Comparison of ENCODE assay signal across 9 cellular contexts in genomic region chr5:18281947-18282557, GRCh38.
A peak's percentile ranks its signal among the peaks of the same experiment; 100 is the strongest.
DNase-seq lines count a peak whose midpoint lies in the region; ATAC-seq and TF ChIP-seq lines count a peak whose summit lies in the region.
"Had no signal": no experiment of that assay in that cellular context is flagged by ENCODE, and none has a peak within 500 bp of the region (broad histone marks: within the 10 kb centered on the region; RNA-seq: fewer than 3 reads in every experiment).

No MANE protein-coding gene starts in this region.

- peaks cover 9% of the 10 kb centered on the region for H3K27me3 Mint-ChIP-seq in stimulated activated memory B cell treated with anti-CD40 and anti-IgM and Interleukin-4, amounts not matched to agents 10 μg/mL and 1 μg/mL and 100 μg/mL, for 72 hours

- peak; percentile 25 for TF ChIP-seq CTCF in GM12864 (IDR thresholded peaks at IDR 0.05; ENCODE audit: low read depth, low read length, missing control alignments)

- H3K27ac Mint-ChIP-seq in stimulated activated memory B cell treated with anti-CD40 and anti-IgM and Interleukin-4, amounts not matched to agents 10 μg/mL and 1 μg/mL and 100 μg/mL, for 72 hours: no peak overlapping the region
- H3K27ac Mint-ChIP-seq: T-helper 1 cell treated with Interleukin-12 subunit alpha and Interleukin-12 subunit beta and Interleukin-4 antibody, amounts not matched to agents 30 μg/mL and 1 μg/mL, for 36 hours had no signal

- no peaks in the 10 kb centered on the region for H3K9me3 ChIP-seq in adipocyte (ENCODE audit: control insufficient read depth, low read length)

- H3K9ac ChIP-seq in adipocyte (ENCODE audit: low read length): no peak overlapping the region

- no peaks in the 10 kb centered on the region for H3K36me3 Mint-ChIP-seq in stimulated activated memory B cell treated with anti-CD40 and anti-IgM and Interleukin-4, amounts not matched to agents 10 μg/mL and 1 μg/mL and 100 μg/mL, for 72 hours

- ATAC-seq in left lobe of liver (peak; percentile 83), HG02884 (IDR thresholded peaks at IDR 0.05; ENCODE audit: unreplicated experiment) (no peak), GM21737 (IDR thresholded peaks at IDR 0.05; ENCODE audit: unreplicated experiment) (no peak)
- ATAC-seq in stimulated activated memory B cell treated with anti-CD40 and anti-IgM and Interleukin-4, amounts not matched to agents 10 μg/mL and 1 μg/mL and 100 μg/mL, for 72 hours: no peak

- H3K4me1 Mint-ChIP-seq in stimulated activated memory B cell treated with anti-CD40 and anti-IgM and Interleukin-4, amounts not matched to agents 10 μg/mL and 1 μg/mL and 100 μg/mL, for 72 hours: no peaks in the 10 kb centered on the region

- H3K36me3 ChIP-seq in adipocyte (ENCODE audit: control insufficient read depth, insufficient read depth, low read length, severe bottlenecking): no peaks in the 10 kb centered on the region

- H3K9me3 Mint-ChIP-seq in stimulated activated memory B cell treated with anti-CD40 and anti-IgM and Interleukin-4, amounts not matched to agents 10 μg/mL and 1 μg/mL and 100 μg/mL, for 72 hours: peaks cover 4% of the 10 kb centered on the region
- H3K9me3 Mint-ChIP-seq: T-helper 1 cell treated with Interleukin-12 subunit alpha and Interleukin-12 subunit beta and Interleukin-4 antibody, amounts not matched to agents 30 μg/mL and 1 μg/mL, for 36 hours had no signal

- no peaks in the 10 kb centered on the region for H3K27me3 ChIP-seq in adipocyte (replicated peaks; ENCODE audit: control insufficient read depth, insufficient read depth, low read length)

- H3K4me1 ChIP-seq in adipocyte (ENCODE audit: control insufficient read depth, insufficient read depth, low read length): no peaks in the 10 kb centered on the region

- H3K4me3 ChIP-seq in GM12864 (ENCODE audit: low read depth, low read length) (no peak overlapping the region), adipocyte (ENCODE audit: low read length) (no peak overlapping the region)

- no peak overlapping the region for H3K4me3 Mint-ChIP-seq in stimulated activated memory B cell treated with anti-CD40 and anti-IgM and Interleukin-4, amounts not matched to agents 10 μg/mL and 1 μg/mL and 100 μg/mL, for 72 hours
- H3K4me3 Mint-ChIP-seq: T-helper 1 cell treated with Interleukin-12 subunit alpha and Interleukin-12 subunit beta and Interleukin-4 antibody, amounts not matched to agents 30 μg/mL and 1 μg/mL, for 36 hours had no signal

- DNase-seq in GM12864 (ENCODE audit: low read depth) (no peak), NCI-H2081 treated with DMSO at 0.1 percent for 48 hours (lab: John Stamatoyannopoulos, UW) (peak; percentile 91), adipocyte (ENCODE audit: low read depth) (peak; percentile 79), left lobe of liver (ENCODE audit: low spot score) (no peak), RPMI8226 (no peak)

Comparison
In these comparisons a context has a peak if more than half of its experiments do, and no peak if none do; other contexts are left out.
1. DNase-seq: peak in NCI-H2081 treated with DMSO at 0.1 percent for 48 hours (single experiment) and adipocyte (single experiment); none in GM12864 (single experiment), left lobe of liver (single experiment) and RPMI8226 (single experiment).